24 cellular contexts compared by ENCODE assay signal in the genomic region with DNA sequence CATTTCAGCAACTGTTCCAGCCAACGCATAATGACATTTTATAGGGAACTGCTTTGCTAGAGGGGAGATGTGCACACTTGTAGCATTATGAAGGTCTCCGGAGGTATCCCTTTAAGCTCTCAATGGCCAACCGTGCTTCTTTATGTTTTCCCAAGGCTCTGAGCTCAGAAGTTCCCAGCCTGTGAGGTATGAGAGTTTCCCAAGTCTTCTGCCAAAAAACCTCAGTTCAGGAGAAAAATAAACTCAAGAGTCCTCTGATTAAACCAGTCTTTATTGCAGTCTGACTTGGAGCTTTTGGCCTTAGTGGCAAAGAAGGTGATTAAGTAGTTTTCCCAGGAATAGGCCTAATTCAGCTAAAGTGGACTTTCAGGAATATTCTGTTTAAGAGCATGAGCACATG.
"Had no signal": no experiment of that assay in that cellular context is flagged by ENCODE, and none has a peak within 500 bp of the region (broad histone marks: within the 10 kb centered on the region; RNA-seq: fewer than 3 reads in every experiment).

No MANE protein-coding gene starts in this region.

- H3K27ac ChIP-seq: breast epithelium, heart left ventricle, sigmoid colon, suprapubic skin, upper lobe of left lung had no signal

- H3K9ac ChIP-seq: SK-N-SH had no signal

- H3K27ac Mint-ChIP-seq: activated CD4-positive, alpha-beta T cell treated with anti-CD3 and anti-CD28 coated beads for 36 hours; activated CD8-positive, alpha-beta memory T cell treated with anti-CD3 and anti-CD28 coated beads, Interleukin-2, amount 10 ng/mL, durations not matched to agents 7 days and 5 days; activated naive CD8-positive, alpha-beta T cell treated with anti-CD3 and anti-CD28 coated beads for 36 hours; activated T-helper 17 cell treated with anti-CD3 and anti-CD28 coated beads, Interleukin-2, amount 50 U/mL, for 72 hours; naive thymus-derived CD4-positive, alpha-beta T cell; T-helper 2 cell treated with Interferon-gamma antibody and Interleukin-4, amounts not matched to agents 5 μg/mL and 100 μg/mL, for 36 hours had no signal

- H3K4me3 ChIP-seq: breast epithelium, heart left ventricle, ovary, sigmoid colon, suprapubic skin, upper lobe of left lung had no signal

- H3K27me3 ChIP-seq: breast epithelium, heart left ventricle, ovary, sigmoid colon, suprapubic skin, upper lobe of left lung had no signal

- DNase-seq: activated CD4-positive, alpha-beta T cell treated with anti-CD3 and anti-CD28 coated beads for 36 hours; activated CD4-positive, alpha-beta T cell treated with anti-CD3 and anti-CD28 coated beads, Interleukin-2, amount 50 U/mL, for 48 hours; activated CD8-positive, alpha-beta memory T cell treated with anti-CD3 and anti-CD28 coated beads, Interleukin-2, amount 10 ng/mL, durations not matched to agents 7 days and 5 days; activated naive CD4-positive, alpha-beta T cell; activated naive CD8-positive, alpha-beta T cell treated with anti-CD3 and anti-CD28 coated beads for 36 hours; amygdala; cerebellar nuclear complex; dermis blood vessel endothelial cell; effector memory CD4-positive, alpha-beta T cell; heart left ventricle; mesenchymal stem cell; naive thymus-derived CD4-positive, alpha-beta T cell; sigmoid colon; SK-N-SH; stimulated activated CD4-positive, alpha-beta T cell treated with anti-CD3 and anti-CD28 coated beads, Interleukin-12 subunit alpha, Interleukin-12 subunit beta, amount 100 ng/mL, for 4 hours; stimulated activated CD4-positive, alpha-beta T cell treated with anti-CD3 and anti-CD28 coated beads, Interleukin-1b, Interleukin-23, amount 100 ng/mL, for 48 hours; stimulated activated naive CD8-positive, alpha-beta T cell treated with anti-CD3 and anti-CD28 coated beads, Interleukin-15, Interleukin-2, amounts not matched to agents 100 U/mL and 50 U/mL, for 24 hours; upper lobe of left lung had no signal

- H3K9me3 Mint-ChIP-seq: activated naive CD8-positive, alpha-beta T cell treated with anti-CD3 and anti-CD28 coated beads for 36 hours; activated T-helper 17 cell treated with anti-CD3 and anti-CD28 coated beads, Interleukin-2, amount 50 U/mL, for 72 hours; T-helper 2 cell treated with Interferon-gamma antibody and Interleukin-4, amounts not matched to agents 5 μg/mL and 100 μg/mL, for 36 hours had no signal

- H3K4me3 Mint-ChIP-seq: activated CD4-positive, alpha-beta T cell treated with anti-CD3 and anti-CD28 coated beads for 36 hours; activated CD8-positive, alpha-beta memory T cell treated with anti-CD3 and anti-CD28 coated beads, Interleukin-2, amount 10 ng/mL, durations not matched to agents 7 days and 5 days; activated naive CD8-positive, alpha-beta T cell treated with anti-CD3 and anti-CD28 coated beads for 36 hours; activated T-helper 17 cell treated with anti-CD3 and anti-CD28 coated beads, Interleukin-2, amount 50 U/mL, for 72 hours; naive thymus-derived CD4-positive, alpha-beta T cell; T-helper 2 cell treated with Interferon-gamma antibody and Interleukin-4, amounts not matched to agents 5 μg/mL and 100 μg/mL, for 36 hours; WTC11 had no signal

- H3K36me3 Mint-ChIP-seq: activated CD8-positive, alpha-beta memory T cell treated with anti-CD3 and anti-CD28 coated beads, Interleukin-2, amount 10 ng/mL, durations not matched to agents 7 days and 5 days; activated naive CD8-positive, alpha-beta T cell treated with anti-CD3 and anti-CD28 coated beads for 36 hours; naive thymus-derived CD4-positive, alpha-beta T cell had no signal

- H3K9me3 ChIP-seq: breast epithelium, heart left ventricle, ovary, sigmoid colon, SK-N-SH, suprapubic skin, upper lobe of left lung had no signal

- H3K4me1 ChIP-seq: breast epithelium, heart left ventricle, sigmoid colon, suprapubic skin, upper lobe of left lung had no signal

- H3K4me1 Mint-ChIP-seq: activated CD4-positive, alpha-beta T cell treated with anti-CD3 and anti-CD28 coated beads for 36 hours; activated CD8-positive, alpha-beta memory T cell treated with anti-CD3 and anti-CD28 coated beads, Interleukin-2, amount 10 ng/mL, durations not matched to agents 7 days and 5 days; activated naive CD8-positive, alpha-beta T cell treated with anti-CD3 and anti-CD28 coated beads for 36 hours; activated T-helper 17 cell treated with anti-CD3 and anti-CD28 coated beads, Interleukin-2, amount 50 U/mL, for 72 hours had no signal

- H3K36me3 ChIP-seq: breast epithelium, heart left ventricle, ovary, sigmoid colon, suprapubic skin, upper lobe of left lung had no signal

- ATAC-seq: activated CD4-positive, alpha-beta T cell treated with anti-CD3 and anti-CD28 coated beads for 36 hours; activated CD8-positive, alpha-beta memory T cell treated with anti-CD3 and anti-CD28 coated beads, Interleukin-2, amount 10 ng/mL, durations not matched to agents 7 days and 5 days; activated T-helper 17 cell treated with anti-CD3 and anti-CD28 coated beads, Interleukin-2, amount 50 U/mL, for 72 hours; heart left ventricle; naive thymus-derived CD4-positive, alpha-beta T cell; stimulated activated naive CD8-positive, alpha-beta T cell treated with anti-CD3 and anti-CD28 coated beads, Interleukin-15, Interleukin-2, amounts not matched to agents 100 U/mL and 50 U/mL, for 24 hours; WTC11 had no signal
